ENCODE assay signal across 11 cellular contexts in the genomic region with DNA sequence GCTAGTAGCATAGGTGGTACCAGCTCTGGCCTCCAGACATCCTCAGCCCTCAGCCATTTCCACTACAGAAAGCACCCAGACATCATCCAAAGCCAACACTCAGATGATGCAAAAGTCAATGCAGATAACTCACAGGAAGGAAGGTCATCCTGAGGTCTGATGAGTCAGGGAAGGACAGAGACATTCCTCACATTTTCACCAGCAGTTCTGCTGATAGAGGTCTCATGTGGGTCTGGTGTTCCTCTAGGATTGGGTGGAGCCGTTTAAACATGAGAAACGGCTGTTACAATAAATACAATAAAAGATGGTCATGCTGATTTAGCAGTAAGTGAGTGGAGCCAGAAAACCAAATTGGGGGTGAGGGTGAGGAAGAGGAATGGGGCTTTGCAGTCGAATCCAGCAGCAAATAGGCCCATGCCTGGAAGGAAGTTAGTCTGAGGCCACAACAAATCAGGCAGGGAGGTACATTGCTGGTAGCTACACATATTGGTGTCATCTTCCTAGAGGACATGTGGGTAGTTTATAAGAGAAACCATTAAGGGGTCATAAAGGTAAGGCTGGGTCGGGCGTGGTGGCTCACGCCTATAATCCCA. TPM values are rescaled to one million over a fixed set of nuclear protein-coding genes. Genes with fewer than 3 reads are reported as not detected.
A peak's percentile ranks its signal among the peaks of the same experiment; 100 is the strongest.
DNase-seq lines count a peak whose midpoint lies in the region; ATAC-seq and TF ChIP-seq lines count a peak whose summit lies in the region.
"Had no signal": no experiment of that assay in that cellular context is flagged by ENCODE, and none has a peak within 500 bp of the region (broad histone marks: within the 10 kb centered on the region; RNA-seq: fewer than 3 reads in every experiment).

No MANE protein-coding gene starts in this region.

- 0 out of 2 replicates have a peak overlapping the region, but pooled peaks have one; percentile 26 for H3K27ac ChIP-seq in GM23338 (ENCODE audit: low read depth)
- H3K27ac ChIP-seq in heart right ventricle, result peak overlapping the region in 6 of 10 donors; percentile 21 to 71 (median 46)
- peak overlapping the region; percentile 21 to 68 (median 44) for H3K27ac ChIP-seq in sigmoid colon
- H3K27ac ChIP-seq: neutrophil had no signal

- no peak for TF ChIP-seq EP300 in sigmoid colon (IDR thresholded peaks at IDR 0.05)

- H3K9me3 Mint-ChIP-seq in GM23338, result no peaks in the 10 kb centered on the region
- H3K9me3 Mint-ChIP-seq: brain had no signal

- intact Hi-C loops in heart right ventricle (cut with DNase I) (no loop called here), sigmoid colon (cut with DNase I) (no loop called here)

- H3K27ac Mint-ChIP-seq in GM23338, result peak overlapping the region; percentile 1; the same call in 1 of the 2 replicates

- H3K27me3 ChIP-seq in GM23338 (ENCODE audit: insufficient read depth), result no peaks in the 10 kb centered on the region
- no peaks in the 10 kb centered on the region for H3K27me3 ChIP-seq in heart right ventricle
- no peaks in the 10 kb centered on the region for H3K27me3 ChIP-seq in sigmoid colon
- H3K27me3 ChIP-seq: neutrophil had no signal

- no peak overlapping the region for H3K4me3 Mint-ChIP-seq in GM23338
- H3K4me3 Mint-ChIP-seq: brain had no signal

- H3K9me3 ChIP-seq in heart right ventricle (no peaks in the 10 kb centered on the region), sigmoid colon (no peaks in the 10 kb centered on the region)
- H3K9me3 ChIP-seq: neutrophil had no signal

- H3K36me3 ChIP-seq in GM23338 (ENCODE audit: insufficient read depth) (no peaks in the 10 kb centered on the region; the same call in 1 of the 2 replicates), heart right ventricle (no peaks in the 10 kb centered on the region), sigmoid colon (no peaks in the 10 kb centered on the region)
- H3K36me3 ChIP-seq: neutrophil had no signal

- TF ChIP-seq POLR2A in sigmoid colon (IDR thresholded peaks at IDR 0.05), result no peak

- WGBS in heart right ventricle, 2 donors, result 56 to 57% methylated on average over 6 of the region's 6 CpGs
- WGBS in sigmoid colon, 2 donors, result 12 to 57% methylated on average over 6 of the region's 6 CpGs

- ATAC-seq in GM23338 (no peak), heart right ventricle (peak; percentile 5 to 87 (median 53)), HG02885 (IDR thresholded peaks at IDR 0.05; ENCODE audit: poor library complexity, unreplicated experiment) (no peak), HG03354 (IDR thresholded peaks at IDR 0.05; ENCODE audit: poor library complexity, severe bottlenecking, unreplicated experiment) (no peak)

- peaks cover 6% of the 10 kb centered on the region for H3K27me3 Mint-ChIP-seq in GM23338 (ENCODE audit: insufficient read depth, low read depth, poor library complexity)
- H3K27me3 Mint-ChIP-seq: brain had no signal

- H3K4me1 ChIP-seq in GM23338 (ENCODE audit: insufficient read depth) (0 out of 2 replicates have a peak, but pooled peaks cover 6% of the 10 kb centered on the region), heart right ventricle (peaks cover 2 to 66% (median 40%) of the 10 kb centered on the region in 9 donors), sigmoid colon (peaks cover 0 to 31% (median 27%) of the 10 kb centered on the region in 4 donors)

- H2AFZ ChIP-seq in GM23338, result peak overlapping the region; percentile 72

- H3F3A ChIP-seq in GM23338 (replicated peaks; ENCODE audit: low read depth), result no peaks in the 10 kb centered on the region; the same call in 1 of the 2 replicates

- no peaks in the 10 kb centered on the region for H3K79me2 ChIP-seq in GM23338 (replicated peaks; ENCODE audit: insufficient read depth)

- no peaks in the 10 kb centered on the region for H3K36me3 Mint-ChIP-seq in GM23338 (ENCODE audit: low read depth)
- H3K36me3 Mint-ChIP-seq: brain had no signal

- no peaks in the 10 kb centered on the region for H4K20me1 ChIP-seq in GM23338 (replicated peaks; ENCODE audit: insufficient read depth)

- no peak for TF ChIP-seq CTCF in GM23338 (conservative IDR thresholded peaks at IDR 0.05; ENCODE audit: low read depth in 2 of 2)
- no peak for TF ChIP-seq CTCF in heart right ventricle (IDR thresholded peaks at IDR 0.05)
- no peak for TF ChIP-seq CTCF in sigmoid colon (IDR thresholded peaks at IDR 0.05)

- DNase-seq in GM23338 (ENCODE audit: low spot score) (peak; percentile 44), T1000 (lab: John Stamatoyannopoulos, UW) (peak; percentile 72), heart right ventricle (no peak), sigmoid colon (no peak)
- DNase-seq in activated CD4-positive, alpha-beta T cell treated with anti-CD3 and anti-CD28 coated beads, Interleukin-2, amount 50 U/mL, for 1 hour, result no peak
- DNase-seq in activated CD4-positive, alpha-beta T cell treated with anti-CD3 and anti-CD28 coated beads, Interleukin-2, amount 50 U/mL, for 4 hours, result no peak
- DNase-seq: SHP77 treated with DMSO at 0.1 percent for 48 hours had no signal

- H3K4me2 ChIP-seq in GM23338, result no peak overlapping the region

- H3K9me2 ChIP-seq in GM23338 (ENCODE audit: insufficient read depth), result no peaks in the 10 kb centered on the region

- H3K4me3 ChIP-seq in GM23338, result no peak overlapping the region
- H3K4me3 ChIP-seq in heart right ventricle, result no peak overlapping the region
- H3K4me3 ChIP-seq in sigmoid colon, result no peak overlapping the region

- peaks cover 16% of the 10 kb centered on the region for H3K4me1 Mint-ChIP-seq in GM23338

TF ChIP-seq in GM23338, 12 proteins besides CTCF, POLR2A, EP300 and RAD21 (continues in another document):
- TF ChIP-seq, protein P1, sequence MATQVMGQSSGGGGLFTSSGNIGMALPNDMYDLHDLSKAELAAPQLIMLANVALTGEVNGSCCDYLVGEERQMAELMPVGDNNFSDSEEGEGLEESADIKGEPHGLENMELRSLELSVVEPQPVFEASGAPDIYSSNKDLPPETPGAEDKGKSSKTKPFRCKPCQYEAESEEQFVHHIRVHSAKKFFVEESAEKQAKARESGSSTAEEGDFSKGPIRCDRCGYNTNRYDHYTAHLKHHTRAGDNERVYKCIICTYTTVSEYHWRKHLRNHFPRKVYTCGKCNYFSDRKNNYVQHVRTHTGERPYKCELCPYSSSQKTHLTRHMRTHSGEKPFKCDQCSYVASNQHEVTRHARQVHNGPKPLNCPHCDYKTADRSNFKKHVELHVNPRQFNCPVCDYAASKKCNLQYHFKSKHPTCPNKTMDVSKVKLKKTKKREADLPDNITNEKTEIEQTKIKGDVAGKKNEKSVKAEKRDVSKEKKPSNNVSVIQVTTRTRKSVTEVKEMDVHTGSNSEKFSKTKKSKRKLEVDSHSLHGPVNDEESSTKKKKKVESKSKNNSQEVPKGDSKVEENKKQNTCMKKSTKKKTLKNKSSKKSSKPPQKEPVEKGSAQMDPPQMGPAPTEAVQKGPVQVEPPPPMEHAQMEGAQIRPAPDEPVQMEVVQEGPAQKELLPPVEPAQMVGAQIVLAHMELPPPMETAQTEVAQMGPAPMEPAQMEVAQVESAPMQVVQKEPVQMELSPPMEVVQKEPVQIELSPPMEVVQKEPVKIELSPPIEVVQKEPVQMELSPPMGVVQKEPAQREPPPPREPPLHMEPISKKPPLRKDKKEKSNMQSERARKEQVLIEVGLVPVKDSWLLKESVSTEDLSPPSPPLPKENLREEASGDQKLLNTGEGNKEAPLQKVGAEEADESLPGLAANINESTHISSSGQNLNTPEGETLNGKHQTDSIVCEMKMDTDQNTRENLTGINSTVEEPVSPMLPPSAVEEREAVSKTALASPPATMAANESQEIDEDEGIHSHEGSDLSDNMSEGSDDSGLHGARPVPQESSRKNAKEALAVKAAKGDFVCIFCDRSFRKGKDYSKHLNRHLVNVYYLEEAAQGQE (IDR thresholded peaks at IDR 0.05; ENCODE audit: unreplicated experiment), result no peak
- no peak for TF ChIP-seq JUNB (IDR thresholded peaks at IDR 0.05; ENCODE audit: unreplicated experiment)

RNA-seq across cellular contexts. Expression of a gene that starts 33.3 kb away (rescaled TPM):
- total RNA-seq in GM23338 (2014; rRNA removed; shearing (Covaris generic)), result 155 and 179 TPM in 2 replicates
- polyA plus RNA-seq in GM23338 (2016; fragmentation: Nextera tagmentation; extraction: Ambion mirVana) (36.5 and 39.7 TPM in 2 replicates), heart right ventricle (10 to 100 TPM; 35.0 to 65.3 TPM), sigmoid colon (100 to 1,000 TPM; 109 to 277 (median 121) TPM)
- total RNA-seq in heart right ventricle (10 to 100 TPM; 27.4 to 61.8 (median 38.6) TPM), sigmoid colon (100 to 1,000 TPM in 1 of 4 donors, 10 to 100 TPM in 3; 51.7 to 121 (median 76.7) TPM)

Comparison
In these comparisons a context has a peak if more than half of its experiments do, and no peak if none do; other contexts are left out.
1. ATAC-seq: peak in heart right ventricle (8 of 8); none in GM23338 (single experiment), HG02885 (single experiment) and HG03354 (single experiment).
2. DNase-seq: peak in GM23338 (single experiment) and T1000 (single experiment); none in heart right ventricle (0 of 2), sigmoid colon (single experiment), activated CD4-positive, alpha-beta T cell treated with anti-CD3 and anti-CD28 coated beads, Interleukin-2, amount 50 U/mL, for 1 hour (single experiment) and activated CD4-positive, alpha-beta T cell treated with anti-CD3 and anti-CD28 coated beads, Interleukin-2, amount 50 U/mL, for 4 hours (0 of 2).
3. Peak in every context shown above with its lines, with median percentiles within 50 percentile points of each other: H3K27ac ChIP-seq.